ENCODE assay signal across 1 cellular context in genomic region chr2:198231562-198231961, GRCh38.
TF ChIP-seq lines count a peak whose summit lies in the region.

No MANE protein-coding gene starts in this region.

TF ChIP-seq in K562, 482 proteins besides CTCF, POLR2A, EP300 and RAD21 (continued from another document):
- TF ChIP-seq KAT2B (IDR thresholded peaks at IDR 0.05; ENCODE audit: low read depth, low read length) (no peak), SETDB1 (IDR thresholded peaks at IDR 0.05; ENCODE audit: low read length) (no peak), MAFK (IDR thresholded peaks at IDR 0.05; ENCODE audit: low read length) (peak; percentile 90), HDAC6 (IDR thresholded peaks at IDR 0.05; ENCODE audit: low read depth, low read length) (no peak), MAFF (IDR thresholded peaks at IDR 0.05; ENCODE audit: low read length) (peak; percentile 83), ZNF518B (CRISPR knock-in tag; IDR thresholded peaks at IDR 0.05) (no peak), DACH1 (IDR thresholded peaks at IDR 0.05; ENCODE audit: partially characterized antibody) (no peak), ZNF408 (CRISPR knock-in tag; IDR thresholded peaks at IDR 0.05; ENCODE audit: low read depth) (no peak), SAP30 (IDR thresholded peaks at IDR 0.05; ENCODE audit: borderline replicate concordance, insufficient read depth, low read depth, low read length, poor library complexity, severe bottlenecking) (no peak), CBX2 (IDR thresholded peaks at IDR 0.05; ENCODE audit: insufficient read depth, low read length, poor library complexity, severe bottlenecking) (no peak), KLF1 (tag; IDR thresholded peaks at IDR 0.05) (no peak), RFX1 (IDR thresholded peaks at IDR 0.05) (no peak), RB1 (IDR thresholded peaks at IDR 0.05; ENCODE audit: low read depth) (no peak), ARID3A (IDR thresholded peaks at IDR 0.05; ENCODE audit: borderline replicate concordance, low read depth, low read length) (no peak), C11orf30 (IDR thresholded peaks at IDR 0.05; ENCODE audit: low read depth) (peak; percentile 92), ZNF347 (CRISPR knock-in tag; IDR thresholded peaks at IDR 0.05; ENCODE audit: low read depth) (no peak), ZNF280A (IDR thresholded peaks at IDR 0.05; ENCODE audit: low read depth, partially characterized antibody) (no peak), DMBX1 (CRISPR knock-in tag; IDR thresholded peaks at IDR 0.05; ENCODE audit: borderline replicate concordance) (no peak), MTA1 (IDR thresholded peaks at IDR 0.05; ENCODE audit: borderline replicate concordance) (no peak), TCF7 (IDR thresholded peaks at IDR 0.05; ENCODE audit: borderline replicate concordance) (no peak), CHD1 (IDR thresholded peaks at IDR 0.05; ENCODE audit: low read length) (no peak), FOXK1 (CRISPR knock-in tag; IDR thresholded peaks at IDR 0.05; ENCODE audit: borderline replicate concordance) (no peak), MAFG (tag; conservative IDR thresholded peaks at IDR 0.05) (peak; percentile 84), HCFC1 (IDR thresholded peaks at IDR 0.05; ENCODE audit: low read depth, low read length) (no peak), ZBTB8A (IDR thresholded peaks at IDR 0.05; ENCODE audit: partially characterized antibody) (no peak), ZNF77 (CRISPR knock-in tag; IDR thresholded peaks at IDR 0.05) (no peak), ZNF316 (IDR thresholded peaks at IDR 0.05) (peak; percentile 92), PURB (CRISPR knock-in tag; IDR thresholded peaks at IDR 0.05; ENCODE audit: low read depth) (no peak), TARDBP (IDR thresholded peaks at IDR 0.05) (no peak), ZNF3 (CRISPR knock-in tag; IDR thresholded peaks at IDR 0.05) (no peak), MED1 (CRISPR knock-in tag; IDR thresholded peaks at IDR 0.05; ENCODE audit: borderline replicate concordance) (no peak), THAP12 (CRISPR knock-in tag; IDR thresholded peaks at IDR 0.05) (no peak), ZBTB5 (IDR thresholded peaks at IDR 0.05) (no peak)
- TF ChIP-seq, protein P1, sequence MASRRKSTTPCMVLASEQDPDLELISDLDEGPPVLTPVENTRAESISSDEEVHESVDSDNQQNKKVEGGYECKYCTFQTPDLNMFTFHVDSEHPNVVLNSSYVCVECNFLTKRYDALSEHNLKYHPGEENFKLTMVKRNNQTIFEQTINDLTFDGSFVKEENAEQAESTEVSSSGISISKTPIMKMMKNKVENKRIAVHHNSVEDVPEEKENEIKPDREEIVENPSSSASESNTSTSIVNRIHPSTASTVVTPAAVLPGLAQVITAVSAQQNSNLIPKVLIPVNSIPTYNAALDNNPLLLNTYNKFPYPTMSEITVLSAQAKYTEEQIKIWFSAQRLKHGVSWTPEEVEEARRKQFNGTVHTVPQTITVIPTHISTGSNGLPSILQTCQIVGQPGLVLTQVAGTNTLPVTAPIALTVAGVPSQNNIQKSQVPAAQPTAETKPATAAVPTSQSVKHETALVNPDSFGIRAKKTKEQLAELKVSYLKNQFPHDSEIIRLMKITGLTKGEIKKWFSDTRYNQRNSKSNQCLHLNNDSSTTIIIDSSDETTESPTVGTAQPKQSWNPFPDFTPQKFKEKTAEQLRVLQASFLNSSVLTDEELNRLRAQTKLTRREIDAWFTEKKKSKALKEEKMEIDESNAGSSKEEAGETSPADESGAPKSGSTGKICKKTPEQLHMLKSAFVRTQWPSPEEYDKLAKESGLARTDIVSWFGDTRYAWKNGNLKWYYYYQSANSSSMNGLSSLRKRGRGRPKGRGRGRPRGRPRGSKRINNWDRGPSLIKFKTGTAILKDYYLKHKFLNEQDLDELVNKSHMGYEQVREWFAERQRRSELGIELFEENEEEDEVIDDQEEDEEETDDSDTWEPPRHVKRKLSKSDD (conservative IDR thresholded peaks at IDR 0.05; ENCODE audit: low read length): no peak
